12 cellular contexts compared by ENCODE assay signal in the genomic region with DNA sequence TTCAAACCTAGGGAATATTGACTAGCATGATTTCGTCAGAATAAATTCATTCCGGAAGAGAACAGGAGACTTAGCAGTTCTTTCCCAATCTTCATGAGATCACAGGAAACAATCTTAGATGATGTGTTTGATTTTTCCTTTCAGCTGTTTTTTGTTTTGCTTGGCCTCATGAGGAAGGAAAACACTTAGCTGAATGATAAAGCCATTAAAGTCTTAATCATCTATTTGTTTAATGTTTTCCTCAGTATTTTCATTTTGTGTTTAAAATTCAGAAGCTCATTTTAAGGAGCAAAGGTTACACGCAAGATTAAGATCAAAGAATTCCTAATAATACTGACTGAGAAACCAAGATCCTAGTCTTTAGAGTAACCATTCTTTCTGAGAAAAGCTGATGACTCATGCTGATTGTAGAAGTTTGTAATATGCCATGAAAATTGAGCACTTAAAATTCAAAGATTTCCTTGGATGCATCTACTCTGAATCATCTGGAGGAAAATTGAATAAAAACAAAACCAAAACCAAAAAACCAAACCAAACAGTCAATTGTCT. TPM values are rescaled to one million over a fixed set of nuclear protein-coding genes. Genes with fewer than 3 reads are reported as not detected.
DNase-seq lines count a peak whose midpoint lies in the region; ATAC-seq and TF ChIP-seq lines count a peak whose summit lies in the region.
"Had no signal": no experiment of that assay in that cellular context is flagged by ENCODE, and none has a peak within 500 bp of the region (broad histone marks: within the 10 kb centered on the region; RNA-seq: fewer than 3 reads in every experiment).

No MANE protein-coding gene starts in this region.

- DNase-seq in AG09309 (ENCODE audit: low read depth) = peak; percentile 92
- DNase-seq in HT1080 (ENCODE audit: low read depth) = peak; percentile 87
- DNase-seq in brain pericyte (ENCODE audit: low read depth, low spot score) = peak; percentile 76
- no peak for DNase-seq in left lung
- no peak for DNase-seq in prostate gland (ENCODE audit: low spot score)
- no peak for DNase-seq in activated CD8-positive, alpha-beta memory T cell treated with anti-CD3 and anti-CD28 coated beads for 24 hours
- no peak for DNase-seq in activated CD4-positive, alpha-beta T cell treated with anti-CD3 and anti-CD28 coated beads, Interleukin-2, amount 50 U/mL, for 48 hours
- DNase-seq in activated gamma-delta T cell treated with Interleukin-2 at 50 U/mL for 16 hours = no peak
- DNase-seq: activated CD8-positive, alpha-beta memory T cell treated with anti-CD3 and anti-CD28 coated beads, Interleukin-2, amount 50 U/mL, for 4 hours; left cardiac atrium; stimulated activated CD8-positive, alpha-beta memory T cell treated with anti-CD3 and anti-CD28 coated beads, Interleukin-4, amount 100 ng/mL, for 48 hours had no signal

- intact Hi-C loops in left lung (cut with DNase I) (no loop called here), prostate gland (cut with DNase I) (no loop called here)

- 40% methylated on average over 3 of the region's 3 CpGs for WGBS in prostate gland

- H3K9me3 ChIP-seq in left lung (no peaks in the 10 kb centered on the region), prostate gland (no peaks in the 10 kb centered on the region)
- H3K9me3 ChIP-seq: right atrium auricular region had no signal

- TF ChIP-seq CTCF in AG09309 (IDR thresholded peaks at IDR 0.05; ENCODE audit: control insufficient read depth, insufficient read depth, low read depth, low read length, missing control alignments) (no peak), left lung (IDR thresholded peaks at IDR 0.05) (no peak), prostate gland (IDR thresholded peaks at IDR 0.05) (no peak)

- no peak for TF ChIP-seq POLR2A in prostate gland (IDR thresholded peaks at IDR 0.05)

- H3K27ac ChIP-seq in left lung (peak overlapping the region; percentile 10 to 22), prostate gland (no peak overlapping the region)
- H3K27ac ChIP-seq: right atrium auricular region had no signal

- H3K4me3 ChIP-seq in AG09309 (ENCODE audit: control insufficient read depth, low read depth, low read length) (no peak overlapping the region), left lung (no peak overlapping the region), prostate gland (no peak overlapping the region)
- H3K4me3 ChIP-seq: right atrium auricular region had no signal

- peak; percentile 43 for ATAC-seq in left lung

- H3K4me1 ChIP-seq in left lung (no peaks in the 10 kb centered on the region), prostate gland (replicated peaks) (no peaks in the 10 kb centered on the region)
- H3K4me1 ChIP-seq: right atrium auricular region had no signal

- H3K36me3 ChIP-seq in left lung (no peaks in the 10 kb centered on the region), prostate gland (no peaks in the 10 kb centered on the region)
- H3K36me3 ChIP-seq: right atrium auricular region had no signal

- H3K27me3 ChIP-seq in left lung (no peaks in the 10 kb centered on the region), prostate gland (replicated peaks; ENCODE audit: insufficient read depth) (no peaks in the 10 kb centered on the region)
- H3K27me3 ChIP-seq: right atrium auricular region had no signal

RNA-seq across cellular contexts. Expression of a gene that starts 15.4 kb away (rescaled TPM):
- total RNA-seq in HT1080 (2014; rRNA removed; shearing (Covaris generic)) = 3.1 and 4.5 TPM in 2 replicates
- polyA plus RNA-seq in HT1080 (2015; cell fraction: cytosol; rRNA removed) = 4.5 and 5.8 TPM in 2 replicates
- 8.2 and 15.3 TPM in 2 replicates for polyA plus RNA-seq in HT1080 (2015; cell fraction: nucleus; rRNA removed)
- total RNA-seq in left lung (10 to 100 TPM in 1 of 2 donors, 1 to 10 TPM in 1; 9.5 to 14.3 TPM), prostate gland (10 to 100 TPM; 11.3 to 19.9 TPM)

Comparison
In these comparisons a context has a peak if more than half of its experiments do, and no peak if none do; other contexts are left out.
1. DNase-seq: peak in AG09309 (single experiment), HT1080 (single experiment) and brain pericyte (single experiment); none in left lung (0 of 2), prostate gland (single experiment), activated CD8-positive, alpha-beta memory T cell treated with anti-CD3 and anti-CD28 coated beads for 24 hours (single experiment), activated CD4-positive, alpha-beta T cell treated with anti-CD3 and anti-CD28 coated beads, Interleukin-2, amount 50 U/mL, for 48 hours (0 of 2) and activated gamma-delta T cell treated with Interleukin-2 at 50 U/mL for 16 hours (single experiment).
2. H3K27ac ChIP-seq: peak in left lung (2 of 2); none in prostate gland (0 of 2).